16 cellular contexts compared by ENCODE assay signal in genomic region chr9:21997480-21997879, GRCh38. TPM values are rescaled to one million over a fixed set of nuclear protein-coding genes. Genes with fewer than 3 reads are reported as not detected.
"Had no signal": no experiment of that assay in that cellular context is flagged by ENCODE, and none has a peak within 500 bp of the region (broad histone marks: within the 10 kb centered on the region; RNA-seq: fewer than 3 reads in every experiment).

No MANE protein-coding gene starts in this region.

- H3K4me3 Mint-ChIP-seq: neural progenitor cell had no signal

- H3K4me2 ChIP-seq: neural progenitor cell had no signal

- H3K36me3 ChIP-seq: heart left ventricle, neural progenitor cell, ovary, right atrium auricular region had no signal

- H3K9ac ChIP-seq: neural progenitor cell had no signal

- DNase-seq: dermis blood vessel endothelial cell; foreskin melanocyte; heart left ventricle; hypothalamus; islet precursor cell; mammary epithelial cell; naive thymus-derived CD8-positive, alpha-beta T cell; nucleus accumbens; ovary; small intestine; stimulated activated CD4-positive, alpha-beta T cell treated with anti-CD3 and anti-CD28 coated beads, Interleukin-12 subunit alpha, Interleukin-12 subunit beta, amount 100 ng/mL, for 4 hours; stimulated activated naive CD4-positive, alpha-beta T cell treated with Interleukin-2 at 50 U/mL for 16 hours; trophoblast cell had no signal

- ATAC-seq: heart left ventricle; left lobe of liver; naive thymus-derived CD8-positive, alpha-beta T cell had no signal

- H3K9me3 Mint-ChIP-seq: neural progenitor cell had no signal

- H3K9me3 ChIP-seq: heart left ventricle, ovary, right atrium auricular region had no signal

- H3K27me3 ChIP-seq: ovary had no signal

- H2AFZ ChIP-seq: neural progenitor cell had no signal

- H3K27ac Mint-ChIP-seq: neural progenitor cell had no signal

- H3K4me3 ChIP-seq: heart left ventricle, neural progenitor cell, ovary, right atrium auricular region had no signal

- H3K27ac ChIP-seq: heart left ventricle, neural progenitor cell, ovary, right atrium auricular region had no signal

RNA-seq across cellular contexts. Expression of gene CDKN2B-AS1, which starts 2.9 kb away (rescaled TPM):
- total RNA-seq: left lobe of liver, right atrium auricular region had no signal
- polyA plus RNA-seq: heart left ventricle; naive thymus-derived CD8-positive, alpha-beta T cell had no signal

RNA-seq across cellular contexts. Expression of gene CDKN2A, which starts 3.3 kb away (rescaled TPM):
- polyA plus RNA-seq: heart left ventricle had no signal

RNA-seq across cellular contexts. Expression of gene CDKN2B, which starts 11.6 kb away (rescaled TPM):
- total RNA-seq: naive thymus-derived CD8-positive, alpha-beta T cell had no signal
